In the genomic region with DNA sequence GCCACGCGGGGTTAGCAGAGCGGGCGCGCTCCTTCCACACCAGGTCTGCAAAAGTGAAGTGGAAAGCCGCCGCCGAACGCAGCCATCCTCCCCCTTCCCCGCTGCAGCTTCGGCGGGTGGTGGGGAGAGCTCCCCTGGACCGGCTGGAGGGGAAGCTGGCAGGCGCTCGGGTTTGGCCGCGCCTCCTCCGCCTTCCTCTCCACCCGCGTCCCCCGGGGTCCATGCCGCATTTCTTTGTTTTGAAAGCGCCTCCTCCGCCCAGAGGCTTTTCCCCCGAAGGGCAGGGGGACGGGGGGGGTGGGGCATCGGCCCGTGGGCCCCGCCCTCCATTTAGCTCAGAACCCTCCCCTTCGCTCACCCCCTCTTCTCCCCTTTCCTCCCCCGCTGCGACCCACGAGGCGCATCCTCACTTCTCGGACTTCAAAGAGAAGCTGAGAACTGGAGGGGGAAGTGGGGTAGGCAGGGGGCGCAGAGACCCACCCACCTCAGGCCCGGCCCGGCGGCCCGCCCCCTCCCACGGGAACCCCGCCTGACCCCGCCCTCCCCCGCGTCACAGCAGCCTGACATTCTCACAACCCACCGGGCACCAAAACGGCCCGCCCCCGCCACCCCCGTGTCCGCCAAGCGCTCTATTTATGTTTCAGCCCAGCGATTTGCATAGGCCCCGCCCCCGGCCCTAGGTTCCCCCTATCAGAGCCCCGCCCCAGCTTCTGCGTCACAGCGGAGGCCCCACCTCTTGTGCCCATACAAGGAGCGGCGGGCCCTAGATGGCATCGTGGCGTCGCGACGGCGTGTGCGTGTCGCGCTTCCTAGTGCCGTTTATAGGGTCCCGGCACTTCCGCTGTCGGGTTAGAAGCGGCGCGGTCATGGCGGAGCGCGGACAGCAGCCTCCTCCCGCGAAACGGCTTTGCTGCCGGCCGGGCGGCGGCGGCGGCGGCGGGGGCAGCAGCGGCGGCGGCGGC, we compare ENCODE assay signal across 8 cellular contexts. TPM values are rescaled to one million over a fixed set of nuclear protein-coding genes. Genes with fewer than 3 reads are reported as not detected.
DNase-seq lines count a peak whose midpoint lies in the region; TF ChIP-seq lines count a peak whose summit lies in the region.

A gene (plus strand): TSS at position 852 of the 962 bp plus-strand sequence. CDS start 15 bp downstream, at position 867.

- peaks cover 47% of the 10 kb centered on the region for H3K4me1 ChIP-seq in suprapubic skin

- H3K4me3 Mint-ChIP-seq in activated naive CD4-positive, alpha-beta T cell treated with anti-CD3 and anti-CD28 coated beads, Interleukin-2, amount 50 U/mL, for 24 hours = peak within 1 kb of the TSS; percentile 94

- TF ChIP-seq CTCF in NB4 (IDR thresholded peaks at IDR 0.05; ENCODE audit: low read depth, low read length) (no peak), suprapubic skin (IDR thresholded peaks at IDR 0.05) (no peak)

- H3K27me3 ChIP-seq in suprapubic skin = no peaks in the 10 kb centered on the region

- H3K27me3 Mint-ChIP-seq in activated naive CD4-positive, alpha-beta T cell treated with anti-CD3 and anti-CD28 coated beads, Interleukin-2, amount 50 U/mL, for 24 hours = peaks cover 6% of the 10 kb centered on the region

- no peaks in the 10 kb centered on the region for H3K9me3 Mint-ChIP-seq in activated naive CD4-positive, alpha-beta T cell treated with anti-CD3 and anti-CD28 coated beads, Interleukin-2, amount 50 U/mL, for 24 hours

- peak within 1 kb of the TSS; percentile 83 for H3K27ac ChIP-seq in suprapubic skin

- no peaks in the 10 kb centered on the region for H3K9me3 ChIP-seq in suprapubic skin

- peaks cover 2% of the 10 kb centered on the region for H3K36me3 Mint-ChIP-seq in activated naive CD4-positive, alpha-beta T cell treated with anti-CD3 and anti-CD28 coated beads, Interleukin-2, amount 50 U/mL, for 24 hours

- peak within 1 kb of the TSS; percentile 95 for H3K27ac Mint-ChIP-seq in activated naive CD4-positive, alpha-beta T cell treated with anti-CD3 and anti-CD28 coated beads, Interleukin-2, amount 50 U/mL, for 24 hours

- TF ChIP-seq EP300 in suprapubic skin (IDR thresholded peaks at IDR 0.05) = no peak

- TF ChIP-seq POLR2A in NB4 (IDR thresholded peaks at IDR 0.05; ENCODE audit: extremely low read depth, insufficient read length) (peak; percentile 90), suprapubic skin (IDR thresholded peaks at IDR 0.05) (peak; percentile 82 to 98)

- WGBS in suprapubic skin = under 1% methylated on average over 24 of the region's 94 CpGs

- peaks cover 49% of the 10 kb centered on the region for H3K4me1 Mint-ChIP-seq in activated naive CD4-positive, alpha-beta T cell treated with anti-CD3 and anti-CD28 coated beads, Interleukin-2, amount 50 U/mL, for 24 hours

- H3K36me3 ChIP-seq in suprapubic skin = no peaks in the 10 kb centered on the region

- POLR2A ChIA-PET in HEK293T (lab: Yijun Ruan, JAX) = interaction anchor here (0.6 to 2.1 kb wide), 8 partner anchors 13 to 328 kb away, joined by 3 to 8 read pairs (median 4); a partner anchor contains a TSS

- peak; percentile 98 for DNase-seq in GM03348 (ENCODE audit: low spot score)
- peak; percentile 92 for DNase-seq in HEK293T (ENCODE audit: extremely low spot score)
- peak; percentile 98 for DNase-seq in NB4 (ENCODE audit: low read depth)
- peak; percentile 99 for DNase-seq in SK-N-DZ (ENCODE audit: low spot score)
- peak; percentile 100 for DNase-seq in globus pallidus (ENCODE audit: low spot score)
- peak; percentile 78 to 100 (median 99) for DNase-seq in nucleus accumbens (lab: John Stamatoyannopoulos, UW)
- DNase-seq in suprapubic skin (ENCODE audit: low spot score in 2 of 2) = peak; percentile 100

- CTCF ChIA-PET in HEK293T (lab: Yijun Ruan, JAX) = no interaction called here

- H3K4me3 ChIP-seq in NB4 (ENCODE audit: low read depth, low read length) = peak within 1 kb of the TSS; percentile 58
- H3K4me3 ChIP-seq in suprapubic skin = peak within 1 kb of the TSS; percentile 87

TF ChIP-seq in HEK293T, 16 proteins besides CTCF, POLR2A, EP300 and RAD21:
- TF ChIP-seq LEF1 (IDR thresholded peaks at IDR 0.05; ENCODE audit: borderline replicate concordance) = peak; percentile 41; the same call in 1 of the 2 replicates
- no peak for TF ChIP-seq NFRKB (IDR thresholded peaks at IDR 0.05)
- peak; percentile 69 for TF ChIP-seq ELF4 (IDR thresholded peaks at IDR 0.05)

RNA-seq across cellular contexts. Expression of the gene that starts here (rescaled TPM):
- 18.2 and 19.6 TPM in 2 replicates for polyA plus RNA-seq in SK-N-DZ (2014; cell fraction: cytosol; rRNA removed)
- 34.6 and 46.9 TPM in 2 replicates for polyA plus RNA-seq in SK-N-DZ (2014; cell fraction: nucleus; rRNA removed)
- 10 to 100 TPM in 1 of 4 donors, 1 to 10 TPM in 3; 7.3 to 12.2 (median 8.2) TPM for total RNA-seq in suprapubic skin

Comparison
In these comparisons a context has a peak if more than half of its experiments do, and no peak if none do; other contexts are left out.
1. Peak in every context shown above with its lines: DNase-seq, H3K4me3 ChIP-seq and H3K27ac ChIP-seq.